Comparison of ENCODE assay signal across 21 cellular contexts in genomic region chr22:37202706-37203105, GRCh38. TPM values are rescaled to one million over a fixed set of nuclear protein-coding genes. Genes with fewer than 3 reads are reported as not detected.
A peak's percentile ranks its signal among the peaks of the same experiment; 100 is the strongest.
DNase-seq lines count a peak whose midpoint lies in the region; ATAC-seq and TF ChIP-seq lines count a peak whose summit lies in the region.
"Had no signal": no experiment of that assay in that cellular context is flagged by ENCODE, and none has a peak within 500 bp of the region (broad histone marks: within the 10 kb centered on the region; RNA-seq: fewer than 3 reads in every experiment).

No MANE protein-coding gene starts in this region.

- CTCF ChIA-PET in activated CD8-positive, alpha-beta T cell treated with anti-CD3 and anti-CD28 coated beads for 36 hours (lab: Charles Lee): interaction anchor here (1.2 to 1.6 kb wide), 2 partner anchors 10 to 58 kb away, joined by 5 to 6 read pairs; no protein-coding TSS in a partner anchor

- H3K4me3 ChIP-seq in right lobe of liver (no peak overlapping the region), spleen (no peak overlapping the region)

- H3K36me3 ChIP-seq in right lobe of liver: no peaks in the 10 kb centered on the region
- no peaks in the 10 kb centered on the region for H3K36me3 ChIP-seq in spleen

- H3K4me3 Mint-ChIP-seq in activated CD8-positive, alpha-beta T cell treated with anti-CD3 and anti-CD28 coated beads for 36 hours: no peak overlapping the region

- H3K27me3 Mint-ChIP-seq in activated CD8-positive, alpha-beta T cell treated with anti-CD3 and anti-CD28 coated beads for 36 hours: no peaks in the 10 kb centered on the region

- no peak for TF ChIP-seq POLR2A in right lobe of liver (IDR thresholded peaks at IDR 0.05)
- no peak for TF ChIP-seq POLR2A in spleen (IDR thresholded peaks at IDR 0.05)

- peak; percentile 39 for DNase-seq in activated effector memory CD4-positive, alpha-beta T cell treated with anti-CD3 and anti-CD28 coated beads, Interleukin-2, amount 50 U/mL, for 16 hours
- DNase-seq in activated effector memory CD4-positive, alpha-beta T cell treated with Interleukin-2 at 50 U/mL for 16 hours: no peak
- peak; percentile 10 for DNase-seq in activated CD8-positive, alpha-beta T cell treated with anti-CD3 and anti-CD28 coated beads for 36 hours
- DNase-seq in right lobe of liver (peak in 2 of 3 donors; percentile 17 to 39), spleen (peak; percentile 67), NCI-H526 treated with DMSO at 0.1 percent for 48 hours (lab: John Stamatoyannopoulos, UW) (no peak)
- DNase-seq: CD4-positive, CD25-positive, alpha-beta regulatory T cell; DND-41; GF-D8; GOT3; Karpas-422; MM.1S; NCI-H1105; NCI-H187; NCI-H2171; NCI-H446 treated with DMSO at 0.1 percent for 48 hours; SHP77 had no signal

- H3K9me3 Mint-ChIP-seq in activated CD8-positive, alpha-beta T cell treated with anti-CD3 and anti-CD28 coated beads for 36 hours: no peaks in the 10 kb centered on the region
- H3K9me3 Mint-ChIP-seq: CD4-positive, CD25-positive, alpha-beta regulatory T cell had no signal

- H3K4me1 ChIP-seq in right lobe of liver (peaks cover 0 to 19% (median 10%) of the 10 kb centered on the region in 4 donors), spleen (peaks cover 12 to 37% (median 26%) of the 10 kb centered on the region in 6 donors)

- POLR2A ChIA-PET in activated CD8-positive, alpha-beta T cell treated with anti-CD3 and anti-CD28 coated beads for 36 hours (lab: Charles Lee): no interaction called here

- no peak overlapping the region for H3K27ac Mint-ChIP-seq in activated CD8-positive, alpha-beta T cell treated with anti-CD3 and anti-CD28 coated beads for 36 hours
- H3K27ac Mint-ChIP-seq: CD4-positive, CD25-positive, alpha-beta regulatory T cell had no signal

- peaks cover 3% of the 10 kb centered on the region for H3K36me3 Mint-ChIP-seq in activated CD8-positive, alpha-beta T cell treated with anti-CD3 and anti-CD28 coated beads for 36 hours (ENCODE audit: low read depth)
- H3K36me3 Mint-ChIP-seq: CD4-positive, CD25-positive, alpha-beta regulatory T cell had no signal

- H3K9me3 ChIP-seq in right lobe of liver: no peaks in the 10 kb centered on the region
- H3K9me3 ChIP-seq in spleen: no peaks in the 10 kb centered on the region

- ATAC-seq in activated CD8-positive, alpha-beta T cell treated with anti-CD3 and anti-CD28 coated beads for 36 hours: no peak
- ATAC-seq in right lobe of liver: no peak
- no peak for ATAC-seq in GM18907 (IDR thresholded peaks at IDR 0.05; ENCODE audit: unreplicated experiment)
- ATAC-seq in HG03571 (IDR thresholded peaks at IDR 0.05; ENCODE audit: unreplicated experiment): no peak
- ATAC-seq: Panc1 had no signal

- TF ChIP-seq CTCF in activated CD8-positive, alpha-beta T cell treated with anti-CD3 and anti-CD28 coated beads for 36 hours (IDR thresholded peaks at IDR 0.05): no peak
- no peak for TF ChIP-seq CTCF in right lobe of liver (IDR thresholded peaks at IDR 0.05)
- TF ChIP-seq CTCF in spleen (IDR thresholded peaks at IDR 0.05 in 8 of 11, conservative IDR thresholded peaks at IDR 0.05 in 3 of 11): no peak

- H3K27ac ChIP-seq in right lobe of liver (no peak overlapping the region), spleen (no peak overlapping the region)

- H3K4me1 Mint-ChIP-seq in activated CD8-positive, alpha-beta T cell treated with anti-CD3 and anti-CD28 coated beads for 36 hours (ENCODE audit: low read depth): peaks cover 57% of the 10 kb centered on the region

- H3K27me3 ChIP-seq in right lobe of liver (no peaks in the 10 kb centered on the region), spleen (replicated peaks in 1 of 7) (no peaks in the 10 kb centered on the region)

- intact Hi-C loops in activated CD8-positive, alpha-beta T cell treated with anti-CD3 and anti-CD28 coated beads for 36 hours (cut with micrococcal nuclease): no loop called here
- intact Hi-C loops in right lobe of liver (cut with DNase I): loop anchor here in 1 of 2 donors (5.0 to 10.0 kb wide), 2 partner anchors 40 to 138 kb away; no protein-coding TSS in a partner anchor
- intact Hi-C loops in spleen (cut with DNase I; ENCODE audit: low total_unique reads): no loop called here

- WGBS in right lobe of liver (ENCODE audit: insufficient coverage, low coverage, low lambda C conversion rate, missing lambda C conversion rate): 90% methylated on average over 2 of the region's 11 CpGs
- 83 to 96% (median 89%) methylated on average over 10 to 11 of the region's 11 CpGs for WGBS in spleen, 5 donors

RNA-seq across cellular contexts. Expression of gene SSTR3, which starts 9.6 kb away (rescaled TPM):
- 1 to 10 TPM; 7.9 to 8.5 TPM for total RNA-seq in activated CD8-positive, alpha-beta T cell treated with anti-CD3 and anti-CD28 coated beads for 36 hours
- total RNA-seq in right lobe of liver: not detected
- 1 to 10 TPM in 3 of 7 donors, under 1 TPM in 4; 0.56 to 2.0 (median 0.95) TPM for total RNA-seq in spleen
- polyA plus RNA-seq in spleen: 1 to 10 TPM; 1.2 to 2.0 (median 1.5) TPM
- total RNA-seq: A673 had no signal

RNA-seq across cellular contexts. Expression of gene C1QTNF6, which starts 14.7 kb away (rescaled TPM):
- 1 to 10 TPM; 6.4 TPM for total RNA-seq in activated CD8-positive, alpha-beta T cell treated with anti-CD3 and anti-CD28 coated beads for 36 hours
- total RNA-seq in right lobe of liver (10 to 100 TPM in 2 of 6 experiments, 1 to 10 TPM in 4; 3.3 to 12.6 (median 6.3) TPM), spleen (10 to 100 TPM in 1 of 7 donors, 1 to 10 TPM in 6; 5.3 to 10.3 (median 6.9) TPM)
- polyA plus RNA-seq in spleen: 1 to 10 TPM; 7.7 to 8.9 (median 8.8) TPM

RNA-seq across cellular contexts. Expression of gene RAC2, which starts 41.4 kb away (rescaled TPM):
- 100 to 1,000 TPM; 699 to 717 TPM for total RNA-seq in activated CD8-positive, alpha-beta T cell treated with anti-CD3 and anti-CD28 coated beads for 36 hours
- total RNA-seq in right lobe of liver (10 to 100 TPM in 1 of 6 experiments, 1 to 10 TPM in 5; 3.4 to 12.9 (median 6.5) TPM), spleen (100 to 1,000 TPM; 270 to 493 (median 363) TPM)
- 100 to 1,000 TPM; 389 to 421 (median 410) TPM for polyA plus RNA-seq in spleen

RNA-seq across cellular contexts. Expression of gene IL2RB, which starts 53.0 kb away (rescaled TPM):
- 100 to 1,000 TPM; 263 to 268 TPM for total RNA-seq in activated CD8-positive, alpha-beta T cell treated with anti-CD3 and anti-CD28 coated beads for 36 hours
- total RNA-seq in right lobe of liver: 1 to 10 TPM; 1.2 to 8.6 (median 2.0) TPM
- 10 to 100 TPM; 20.6 to 75.2 (median 51.5) TPM for total RNA-seq in spleen
- 1 to 10 TPM; 3.7 to 5.9 (median 3.9) TPM for polyA plus RNA-seq in spleen

Comparison
In these comparisons a context has a peak if more than half of its experiments do, and no peak if none do; other contexts are left out.
1. DNase-seq: peak in activated effector memory CD4-positive, alpha-beta T cell treated with anti-CD3 and anti-CD28 coated beads, Interleukin-2, amount 50 U/mL, for 16 hours (single experiment), activated CD8-positive, alpha-beta T cell treated with anti-CD3 and anti-CD28 coated beads for 36 hours (single experiment), right lobe of liver (2 of 3) and spleen (single experiment); none in activated effector memory CD4-positive, alpha-beta T cell treated with Interleukin-2 at 50 U/mL for 16 hours (single experiment) and NCI-H526 treated with DMSO at 0.1 percent for 48 hours (single experiment).
2. RNA of gene RAC2, which starts 41.4 kb away (total RNA-seq): 699 to 717 TPM in activated CD8-positive, alpha-beta T cell treated with anti-CD3 and anti-CD28 coated beads for 36 hours and 270 to 493 TPM in spleen; 3.4 to 12.9 TPM in right lobe of liver; every median in the first group is over 10 times any median in the second.